In the genomic region with DNA sequence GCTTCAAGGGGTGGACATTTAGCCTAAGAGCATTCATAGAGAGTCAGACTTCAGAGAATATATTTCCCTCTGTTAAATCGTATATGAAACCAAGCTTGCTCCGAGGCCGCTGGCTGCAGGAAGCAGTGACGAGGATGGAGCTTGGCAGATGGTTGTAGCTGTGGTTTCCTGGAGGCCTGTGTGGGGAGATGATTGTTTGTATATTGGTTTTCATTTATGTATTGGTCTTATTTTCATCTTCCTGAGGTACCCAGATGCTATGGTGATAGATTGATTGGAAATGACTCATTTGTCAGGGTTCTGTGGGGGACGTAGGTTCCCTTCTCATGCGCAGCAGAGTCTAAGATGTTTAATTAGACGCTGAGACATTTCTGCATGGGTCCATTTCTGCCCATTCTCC, we compare ENCODE assay signal across 1 cellular context.
A peak's percentile ranks its signal among the peaks of the same experiment; 100 is the strongest.
TF ChIP-seq lines count a peak whose summit lies in the region.

No MANE protein-coding gene starts in this region.

TF ChIP-seq in GM12878, 131 proteins besides CTCF, POLR2A, EP300 and RAD21 (continued from another document):
- 0 out of 2 replicates have a peak, but pooled peaks have one; percentile 25 for TF ChIP-seq TCF12 (IDR thresholded peaks at IDR 0.05; ENCODE audit: low read depth, low read length)
